Comparison of ENCODE assay signal across 12 cellular contexts in the genomic region with DNA sequence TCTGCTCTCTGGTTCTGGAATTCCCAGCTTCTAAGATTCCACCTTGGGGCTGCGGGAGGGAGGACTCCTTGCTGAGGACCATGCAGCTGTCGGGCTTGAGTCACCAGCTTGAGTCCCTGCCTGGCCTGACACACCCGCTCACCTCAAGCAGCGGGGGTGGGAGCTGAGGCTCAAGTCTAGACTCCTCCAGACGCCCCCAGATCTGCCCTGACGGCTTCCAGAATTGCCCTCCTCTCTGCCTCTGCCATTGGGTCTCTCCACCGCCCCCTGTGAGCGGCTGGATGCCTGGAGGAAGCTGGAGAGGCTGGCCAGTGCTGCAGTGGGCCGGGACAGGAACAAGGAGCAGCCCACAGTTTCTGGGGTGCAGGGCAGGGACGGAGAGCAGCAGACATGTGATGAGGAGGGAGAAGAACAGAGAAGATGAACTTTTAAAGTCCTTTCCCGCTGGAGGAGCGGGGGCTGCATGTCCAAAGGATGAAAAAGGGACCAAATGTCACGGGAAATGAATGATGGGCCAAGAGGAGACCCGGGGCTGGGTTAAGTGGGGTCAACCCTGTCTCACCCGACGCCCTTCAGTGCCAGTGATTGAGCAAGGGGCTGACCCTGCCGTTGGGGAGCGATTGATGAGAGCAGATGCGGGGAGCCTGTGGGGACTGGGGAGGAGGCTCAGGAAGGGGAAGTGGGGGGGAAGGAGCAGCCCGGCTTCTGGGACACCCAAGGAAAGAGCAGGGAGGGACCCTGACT. TPM values are rescaled to one million over a fixed set of nuclear protein-coding genes. Genes with fewer than 3 reads are reported as not detected.
DNase-seq lines count a peak whose midpoint lies in the region; ATAC-seq, FAIRE-seq and TF ChIP-seq lines count a peak whose summit lies in the region.
"Had no signal": no experiment of that assay in that cellular context is flagged by ENCODE, and none has a peak within 500 bp of the region (broad histone marks: within the 10 kb centered on the region; RNA-seq: fewer than 3 reads in every experiment).

No MANE protein-coding gene starts in this region.

- CTCF ChIA-PET in AG04449 (lab: Yijun Ruan, JAX): interaction anchor here (1.2 to 49.8 kb wide), 11 partner anchors 16 to 233 kb away, joined by 3 to 2951 read pairs (median 113); a partner anchor contains a TSS
- CTCF ChIA-PET in HEK293T (lab: Yijun Ruan, JAX): interaction anchor here (0.6 to 9.7 kb wide), 7 partner anchors 14 to 199 kb away, joined by 3 to 429 read pairs (median 35); a partner anchor contains a TSS

- FAIRE-seq in astrocyte (lab: Jason Lieb, UNC) (no peak), kidney (lab: Jason Lieb, UNC) (no peak)

- no peak for ATAC-seq in HG03159 (IDR thresholded peaks at IDR 0.05; ENCODE audit: unreplicated experiment)

- peak; percentile 21 for TF ChIP-seq CTCF in AG04449 (IDR thresholded peaks at IDR 0.05; ENCODE audit: insufficient read depth, low read length, missing control alignments)
- no peak for TF ChIP-seq CTCF in astrocyte (IDR thresholded peaks at IDR 0.05; ENCODE audit: insufficient read depth, low read depth, low read length)
- no peak for TF ChIP-seq CTCF in kidney epithelial cell (IDR thresholded peaks at IDR 0.05; ENCODE audit: insufficient read depth, low read length, poor library complexity, severe bottlenecking)
- no peak for TF ChIP-seq CTCF in kidney (IDR thresholded peaks at IDR 0.05; ENCODE audit: borderline replicate concordance, extremely low read depth, insufficient read depth)

- H3K4me1 ChIP-seq in astrocyte (ENCODE audit: insufficient read depth, low read length): peaks cover 29% of the 10 kb centered on the region
- H3K4me1 ChIP-seq in kidney (ENCODE audit: control insufficient read depth in 1 of 2, insufficient read depth in 1 of 2, low read depth in 1 of 2, low read length in 2 of 2): peaks cover 0 to 12% of the 10 kb centered on the region in 2 donors

- no peaks in the 10 kb centered on the region for H4K20me1 ChIP-seq in astrocyte (ENCODE audit: insufficient read depth, low read length)

- intact Hi-C loops in kidney (cut with DNase I): no loop called here

- H3K27ac Mint-ChIP-seq in astrocyte (ENCODE audit: unreplicated experiment): peak overlapping the region; percentile 79

- H3K27ac ChIP-seq in astrocyte (ENCODE audit: low read depth, low read length) (no peak overlapping the region), kidney (ENCODE audit: low read depth in 2 of 2, low read length in 2 of 2) (no peak overlapping the region)
- H3K27ac ChIP-seq: colonic mucosa, tibial nerve had no signal

- peaks cover 2% of the 10 kb centered on the region for H3K27me3 ChIP-seq in astrocyte (ENCODE audit: insufficient read depth, low read length)
- H3K27me3 ChIP-seq in kidney epithelial cell (ENCODE audit: control insufficient read depth, insufficient read depth, low read length): no peaks in the 10 kb centered on the region
- H3K27me3 ChIP-seq: colonic mucosa had no signal

- no peaks in the 10 kb centered on the region for H3K79me2 ChIP-seq in astrocyte (ENCODE audit: insufficient read depth, low read length)

- peak overlapping the region; percentile 55 for H3K4me2 ChIP-seq in astrocyte (ENCODE audit: low read length)

- DNase-seq in AG04449 (ENCODE audit: low read depth, low spot score) (no peak), HEK293T (ENCODE audit: extremely low spot score) (no peak), astrocyte (ENCODE audit: low read depth) (no peak), kidney epithelial cell (ENCODE audit: low read depth) (peak; percentile 57), MV-4-11 (lab: John Stamatoyannopoulos, UW) (no peak), kidney (no peak), COR-L47 (lab: John Stamatoyannopoulos, UW) (no peak)
- DNase-seq: colonic mucosa, DMS153 had no signal

- peak overlapping the region; percentile 77 for H3K4me3 Mint-ChIP-seq in astrocyte (ENCODE audit: unreplicated experiment)

- H2AFZ ChIP-seq in astrocyte (ENCODE audit: low read depth, low read length): peak overlapping the region; percentile 58

- no peaks in the 10 kb centered on the region for H3K27me3 Mint-ChIP-seq in astrocyte (ENCODE audit: low read depth, unreplicated experiment)

- H3K4me3 ChIP-seq in AG04449 (ENCODE audit: low read depth, low read length) (no peak overlapping the region), astrocyte (ENCODE audit: insufficient read depth, low read depth, low read length) (no peak overlapping the region), kidney epithelial cell (ENCODE audit: low read depth, low read length) (no peak overlapping the region), kidney (ENCODE audit: low read length in 2 of 2) (no peak overlapping the region)
- H3K4me3 ChIP-seq: colonic mucosa, tibial nerve had no signal

- no peaks in the 10 kb centered on the region for H3K36me3 Mint-ChIP-seq in astrocyte (ENCODE audit: low read depth, unreplicated experiment)

- peaks cover 48% of the 10 kb centered on the region for H3K4me1 Mint-ChIP-seq in astrocyte (ENCODE audit: low read depth, unreplicated experiment)

- H3K9ac ChIP-seq in astrocyte (ENCODE audit: low read length) (no peak overlapping the region), kidney (ENCODE audit: low read length in 2 of 2) (no peak overlapping the region)

- H3K9me3 Mint-ChIP-seq in astrocyte (ENCODE audit: unreplicated experiment): no peaks in the 10 kb centered on the region

- H3K9me3 ChIP-seq in astrocyte (ENCODE audit: insufficient read depth, low read depth, low read length) (no peaks in the 10 kb centered on the region), kidney (ENCODE audit: control insufficient read depth in 1 of 2, low read length in 2 of 2) (no peaks in the 10 kb centered on the region)
- H3K9me3 ChIP-seq: colonic mucosa, tibial nerve had no signal

- H3K36me3 ChIP-seq in astrocyte (ENCODE audit: insufficient read depth, low read length): no peaks in the 10 kb centered on the region
- no peaks in the 10 kb centered on the region for H3K36me3 ChIP-seq in kidney epithelial cell (ENCODE audit: control insufficient read depth, insufficient read depth, low read length)
- no peaks in the 10 kb centered on the region for H3K36me3 ChIP-seq in kidney (ENCODE audit: control insufficient read depth in 1 of 2, insufficient read depth in 2 of 2, low read length in 2 of 2)
- H3K36me3 ChIP-seq: colonic mucosa, tibial nerve had no signal

- POLR2A ChIA-PET in AG04449 (lab: Yijun Ruan, JAX) (interaction anchor here (2.0 kb wide), 1 partner anchor 14 kb away, joined by 8 read pairs; a partner anchor contains a TSS), HEK293T (lab: Yijun Ruan, JAX) (interaction anchor here (0.7 to 8.5 kb wide), 5 partner anchors 12 to 49 kb away, joined by 3 to 137 read pairs (median 3); a partner anchor contains a TSS)

TF ChIP-seq in HEK293T, 16 proteins besides CTCF, POLR2A, EP300 and RAD21:
- TF ChIP-seq, protein P1, sequence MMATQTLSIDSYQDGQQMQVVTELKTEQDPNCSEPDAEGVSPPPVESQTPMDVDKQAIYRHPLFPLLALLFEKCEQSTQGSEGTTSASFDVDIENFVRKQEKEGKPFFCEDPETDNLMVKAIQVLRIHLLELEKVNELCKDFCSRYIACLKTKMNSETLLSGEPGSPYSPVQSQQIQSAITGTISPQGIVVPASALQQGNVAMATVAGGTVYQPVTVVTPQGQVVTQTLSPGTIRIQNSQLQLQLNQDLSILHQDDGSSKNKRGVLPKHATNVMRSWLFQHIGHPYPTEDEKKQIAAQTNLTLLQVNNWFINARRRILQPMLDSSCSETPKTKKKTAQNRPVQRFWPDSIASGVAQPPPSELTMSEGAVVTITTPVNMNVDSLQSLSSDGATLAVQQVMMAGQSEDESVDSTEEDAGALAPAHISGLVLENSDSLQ (IDR thresholded peaks at IDR 0.05): peak; percentile 77
- no peak for TF ChIP-seq BHLHE40 (IDR thresholded peaks at IDR 0.05; ENCODE audit: borderline replicate concordance)

RNA-seq across cellular contexts. Expression of a gene that starts 13.5 kb away (rescaled TPM):
- total RNA-seq in astrocyte: 278 and 339 TPM in 2 replicates
- total RNA-seq in kidney epithelial cell: 24.5 and 29.5 TPM in 2 replicates
- 15.2 TPM for total RNA-seq in kidney
- 21.6 TPM for polyA plus RNA-seq in kidney (ENCODE audit: insufficient read depth, low read depth, low replicate concordance)
- total RNA-seq: lung microvascular endothelial cell had no signal

RNA-seq across cellular contexts. Expression of a gene that starts 14.6 kb away (rescaled TPM):
- total RNA-seq in astrocyte: 280 and 310 TPM in 2 replicates
- 66.3 and 76.8 TPM in 2 replicates for total RNA-seq in kidney epithelial cell
- total RNA-seq in kidney: 50.7 TPM
- 44.3 TPM for polyA plus RNA-seq in kidney (ENCODE audit: insufficient read depth, low read depth, low replicate concordance)

RNA-seq across cellular contexts. Expression of a gene that starts 36.4 kb away (rescaled TPM):
- total RNA-seq in astrocyte: 9.9 and 11.1 TPM in 2 replicates
- 13.0 and 13.6 TPM in 2 replicates for total RNA-seq in kidney epithelial cell
- total RNA-seq in kidney: 35.2 TPM
- polyA plus RNA-seq in kidney (ENCODE audit: insufficient read depth, low read depth, low replicate concordance): 29.4 TPM

RNA-seq across cellular contexts. Expression of a gene that starts 36.7 kb away (rescaled TPM):
- total RNA-seq in astrocyte: 30.1 and 33.4 TPM in 2 replicates
- 17.7 and 25.1 TPM in 2 replicates for total RNA-seq in kidney epithelial cell
- total RNA-seq in kidney: 23.3 TPM
- polyA plus RNA-seq in kidney (ENCODE audit: insufficient read depth, low read depth, low replicate concordance): 13.3 TPM

RNA-seq across cellular contexts. Expression of a gene that starts 49.1 kb away (rescaled TPM):
- total RNA-seq in astrocyte (37.4 and 46.5 TPM in 2 replicates), kidney epithelial cell (42.5 and 62.2 TPM in 2 replicates), kidney (71.9 TPM)
- 174 TPM for polyA plus RNA-seq in kidney (ENCODE audit: insufficient read depth, low read depth, low replicate concordance)
